Comparison of ENCODE assay signal across 19 cellular contexts in the genomic region with DNA sequence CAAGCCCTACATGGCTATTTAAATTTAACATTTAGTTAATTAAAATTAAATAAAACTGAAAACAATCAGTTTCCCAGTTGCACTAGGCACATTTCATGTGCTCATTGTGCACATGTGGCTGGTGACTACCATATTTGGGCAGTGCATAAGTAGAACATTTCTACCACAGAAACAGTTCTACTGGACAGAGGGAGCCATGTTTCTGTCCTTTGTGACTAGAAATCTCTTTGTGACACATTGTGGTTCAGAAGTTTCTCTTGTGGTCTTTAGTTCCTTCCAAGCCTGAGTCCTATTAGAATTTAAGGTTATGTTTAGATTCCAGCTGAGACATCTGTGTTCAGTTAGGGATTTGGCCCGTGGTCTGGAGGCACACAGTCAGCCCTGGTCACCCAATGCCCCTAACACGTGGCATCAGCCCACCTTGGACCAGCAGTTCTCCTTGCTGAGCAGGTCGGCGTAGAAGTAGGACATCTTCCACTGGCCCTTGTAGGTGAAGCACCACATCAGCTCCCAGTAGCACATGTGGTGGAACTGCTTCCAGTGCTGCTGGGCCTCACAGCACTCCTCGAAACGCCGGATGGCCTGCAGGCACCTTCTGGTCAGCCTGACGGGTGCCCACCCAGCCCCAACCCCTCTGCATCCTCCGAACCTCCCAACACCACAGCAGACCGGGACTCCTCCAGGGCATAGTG. TPM values are rescaled to one million over a fixed set of nuclear protein-coding genes. Genes with fewer than 3 reads are reported as not detected.
DNase-seq lines count a peak whose midpoint lies in the region; ATAC-seq and TF ChIP-seq lines count a peak whose summit lies in the region.
"Had no signal": no experiment of that assay in that cellular context is flagged by ENCODE, and none has a peak within 500 bp of the region (broad histone marks: within the 10 kb centered on the region; RNA-seq: fewer than 3 reads in every experiment).

No MANE protein-coding gene starts in this region.

- no peak overlapping the region for H3K56ac ChIP-seq in IMR-90 (ENCODE audit: extremely low read depth, insufficient read depth, low read length)

- ATAC-seq in GM21381 (IDR thresholded peaks at IDR 0.05; ENCODE audit: unreplicated experiment) (peak; percentile 38), IMR-90 (ENCODE audit: low read depth) (no peak), GM23338 (no peak)
- ATAC-seq: esophagus mucosa; naive thymus-derived CD8-positive, alpha-beta T cell; psoas muscle had no signal

- POLR2A ChIA-PET in IMR-90 (lab: Charles Lee; ENCODE audit: unreplicated experiment), result no interaction called here

- no peak overlapping the region for H2BK120ac ChIP-seq in IMR-90 (ENCODE audit: low read depth, low read length)

- 67% methylated on average over 2 of the region's 10 CpGs; no CpG with 5 or more reads in 1 of the 2 experiments for WGBS in IMR-90 (ENCODE audit: extremely low coverage in 2 of 2, insufficient read length in 1 of 2), 2 experiments
- WGBS in adrenal gland, 4 donors, result 88 to 92% (median 91%) methylated on average over 4 to 10 of the region's 10 CpGs

- H4K8ac ChIP-seq in IMR-90 (ENCODE audit: low read depth in 2 of 2, low read length in 2 of 2), result no peak overlapping the region

- H3K4me3 Mint-ChIP-seq in GM23338, result no peak overlapping the region
- H3K4me3 Mint-ChIP-seq: naive thymus-derived CD8-positive, alpha-beta T cell had no signal

- H3K9me3 ChIP-seq in IMR-90 (ENCODE audit: control insufficient read depth, insufficient read depth, low read length), result no peaks in the 10 kb centered on the region
- H3K9me3 ChIP-seq in adrenal gland (replicated peaks in 1 of 3), result no peaks in the 10 kb centered on the region
- H3K9me3 ChIP-seq: left ventricle myocardium inferior, Peyer's patch, psoas muscle, upper lobe of left lung had no signal

- no peak overlapping the region for H3K27ac Mint-ChIP-seq in GM23338

- DNase-seq in GM10266 (ENCODE audit: extremely low spot score), result peak; percentile 47
- no peak for DNase-seq in IMR-90
- peak; percentile 37 for DNase-seq in ecto neural progenitor cell (ENCODE audit: low spot score)
- DNase-seq in GM23338 (ENCODE audit: low spot score), result no peak
- no peak for DNase-seq in NCI-H69 (lab: John Stamatoyannopoulos, UW)
- DNase-seq in adrenal gland, result no peak
- DNase-seq in islet precursor cell, result no peak
- DNase-seq: DMS53; left ventricle myocardium inferior; naive thymus-derived CD8-positive, alpha-beta T cell; NCI-H1436; NCI-H510A treated with DMSO at 0.1 percent for 48 hours; Peyer's patch; psoas muscle; stimulated activated CD8-positive, alpha-beta memory T cell treated with anti-CD3 and anti-CD28 coated beads, Interleukin-4, amount 100 ng/mL, for 48 hours; upper lobe of left lung had no signal

- H3K9me2 ChIP-seq in GM23338 (ENCODE audit: insufficient read depth), result no peaks in the 10 kb centered on the region

- H4K20me1 ChIP-seq in IMR-90 (ENCODE audit: insufficient read depth, low read length) (no peaks in the 10 kb centered on the region), GM23338 (replicated peaks; ENCODE audit: insufficient read depth) (no peaks in the 10 kb centered on the region)

- no peaks in the 10 kb centered on the region for H3K79me1 ChIP-seq in IMR-90 (ENCODE audit: low read depth in 1 of 2, low read length in 2 of 2)

- no peaks in the 10 kb centered on the region; the same call in 1 of the 2 replicates for H3K27me3 ChIP-seq in IMR-90 (ENCODE audit: control insufficient read depth, insufficient read depth, low read length)
- no peaks in the 10 kb centered on the region for H3K27me3 ChIP-seq in GM23338 (ENCODE audit: insufficient read depth)
- H3K27me3 ChIP-seq in adrenal gland, result no peaks in the 10 kb centered on the region
- H3K27me3 ChIP-seq: Peyer's patch, upper lobe of left lung had no signal

- H3K4ac ChIP-seq in IMR-90 (ENCODE audit: low read depth, low read length), result no peak overlapping the region

- no peak overlapping the region for H2BK20ac ChIP-seq in IMR-90 (ENCODE audit: low read depth, low read length)

- peak overlapping the region; percentile 27 for H2AK5ac ChIP-seq in IMR-90 (ENCODE audit: low read depth, low read length)

- TF ChIP-seq POLR2A in IMR-90 (IDR thresholded peaks at IDR 0.05; ENCODE audit: low read depth, low read length) (no peak), adrenal gland (IDR thresholded peaks at IDR 0.05) (no peak)

- no peak overlapping the region for H2BK5ac ChIP-seq in IMR-90 (ENCODE audit: low read depth, low read length, poor library complexity, severe bottlenecking)

- H3K4me1 ChIP-seq in IMR-90 (ENCODE audit: control insufficient read depth, insufficient read depth, low read length), result no peaks in the 10 kb centered on the region; the same call in 1 of the 2 replicates
- peaks cover 4% of the 10 kb centered on the region; the same call in 1 of the 2 replicates for H3K4me1 ChIP-seq in GM23338 (ENCODE audit: insufficient read depth)
- peaks cover 0 to 4% of the 10 kb centered on the region in 2 donors for H3K4me1 ChIP-seq in adrenal gland (replicated peaks in 1 of 2)
- H3K4me1 ChIP-seq: psoas muscle had no signal

- H3K4me1 Mint-ChIP-seq in GM23338, result peaks cover 11% of the 10 kb centered on the region; the same call in 2 of the 3 replicates

- no peaks in the 10 kb centered on the region for H3F3A ChIP-seq in GM23338 (replicated peaks; ENCODE audit: low read depth)

- no peak overlapping the region for H3K23ac ChIP-seq in IMR-90 (ENCODE audit: low read depth, low read length)

- H3K79me2 ChIP-seq in GM23338 (replicated peaks; ENCODE audit: insufficient read depth), result no peaks in the 10 kb centered on the region

- no TSS peak for BruUV-seq in IMR-90 (replicated peaks; lab: Mats Ljungman, UMichigan)

- H4K91ac ChIP-seq in IMR-90 (ENCODE audit: insufficient read depth, low read depth, low read length), result no peak overlapping the region

- H3K4me2 ChIP-seq in IMR-90 (ENCODE audit: low read depth, low read length) (no peak overlapping the region), GM23338 (no peak overlapping the region)

- no peaks in the 10 kb centered on the region; the same call in 2 of the 3 replicates for H3K36me3 Mint-ChIP-seq in GM23338 (ENCODE audit: low read depth)
- H3K36me3 Mint-ChIP-seq: naive thymus-derived CD8-positive, alpha-beta T cell had no signal

- H3K36me3 ChIP-seq in IMR-90 (ENCODE audit: control insufficient read depth, insufficient read depth, low read length), result no peaks in the 10 kb centered on the region
- H3K36me3 ChIP-seq in GM23338 (ENCODE audit: insufficient read depth), result no peaks in the 10 kb centered on the region
- H3K36me3 ChIP-seq in adrenal gland (replicated peaks in 1 of 2), result no peaks in the 10 kb centered on the region
- H3K36me3 ChIP-seq: left ventricle myocardium inferior, Peyer's patch, upper lobe of left lung had no signal

- H3K27ac ChIP-seq in IMR-90 (ENCODE audit: insufficient read depth, low read length), result no peak overlapping the region
- H3K27ac ChIP-seq in GM23338 (ENCODE audit: low read depth), result no peak overlapping the region
- H3K27ac ChIP-seq in adrenal gland, result no peak overlapping the region
- H3K27ac ChIP-seq: coronary artery, left ventricle myocardium inferior, Peyer's patch, psoas muscle, upper lobe of left lung had no signal

- H3K27me3 Mint-ChIP-seq in GM23338 (ENCODE audit: insufficient read depth, low read depth, poor library complexity), result peaks cover 16% of the 10 kb centered on the region

- H2AFZ ChIP-seq in IMR-90 (replicated peaks; ENCODE audit: low read length, poor library complexity) (peak overlapping the region; percentile 67), GM23338 (no peak overlapping the region)

- intact Hi-C loops in IMR-90 (cut with micrococcal nuclease) (no loop called here), adrenal gland (cut with DNase I) (no loop called here)

- H3K14ac ChIP-seq in IMR-90 (replicated peaks; ENCODE audit: low read depth, low read length), result no peak overlapping the region

- peaks cover 9% of the 10 kb centered on the region; the same call in 1 of the 2 replicates for H3K9me1 ChIP-seq in IMR-90 (ENCODE audit: insufficient read depth, low read length)

- TF ChIP-seq CTCF in GM10266 (IDR thresholded peaks at IDR 0.05; ENCODE audit: control insufficient read depth, insufficient read depth, low read depth, missing control alignments) (no peak), IMR-90 (conservative IDR thresholded peaks at IDR 0.05; ENCODE audit: low read depth, low read length) (no peak), GM23338 (conservative IDR thresholded peaks at IDR 0.05; ENCODE audit: low read depth in 2 of 2) (no peak), adrenal gland (IDR thresholded peaks at IDR 0.05) (no peak)

- H3K9ac ChIP-seq in IMR-90 (ENCODE audit: low read depth, low read length), result no peak overlapping the region

- H3K18ac ChIP-seq in IMR-90 (ENCODE audit: low read depth, low read length), result no peak overlapping the region

- TF ChIP-seq RAD21 in IMR-90 (IDR thresholded peaks at IDR 0.05; ENCODE audit: low read length), result no peak

- no peak overlapping the region for H2BK15ac ChIP-seq in IMR-90 (ENCODE audit: low read depth, low read length)

- in situ Hi-C loops in IMR-90 (cut with MboI; ENCODE audit: low sequenced_read_pairs), result no loop called here

- no peak overlapping the region for H4K5ac ChIP-seq in IMR-90 (ENCODE audit: low read depth, low read length)

- dilution Hi-C loops in IMR-90 (cut with HindIII; ENCODE audit: low sequenced_read_pairs, unreplicated experiment), result no loop called here

- H2AK9ac ChIP-seq in IMR-90 (replicated peaks; ENCODE audit: low read depth, low read length, poor library complexity), result peak overlapping the region; percentile 42

- CTCF ChIA-PET in IMR-90 (lab: Yijun Ruan, JAX), result interaction anchor here (1.2 kb wide), 1 partner anchor 526 kb away, joined by 3 read pairs; no protein-coding TSS in a partner anchor

- H3K9me3 Mint-ChIP-seq in GM23338, result peaks cover 10% of the 10 kb centered on the region; the same call in 2 of the 3 replicates
- H3K9me3 Mint-ChIP-seq: naive thymus-derived CD8-positive, alpha-beta T cell had no signal

- H3K4me3 ChIP-seq in IMR-90 (ENCODE audit: insufficient read depth, low read depth, low read length), result no peak overlapping the region
- H3K4me3 ChIP-seq in GM23338, result no peak overlapping the region
- H3K4me3 ChIP-seq in adrenal gland, result no peak overlapping the region
- H3K4me3 ChIP-seq: coronary artery, left ventricle myocardium inferior, Peyer's patch, psoas muscle, upper lobe of left lung had no signal

TF ChIP-seq in IMR-90, 13 proteins besides CTCF, POLR2A, EP300 and RAD21 (continues in another document):
- TF ChIP-seq CHD1 (IDR thresholded peaks at IDR 0.05; ENCODE audit: low read depth, low read length), result no peak

TF ChIP-seq in GM23338, 12 proteins besides CTCF, POLR2A, EP300 and RAD21 (continues in another document):
- TF ChIP-seq JUNB (IDR thresholded peaks at IDR 0.05; ENCODE audit: unreplicated experiment) (no peak), EZH2phosphoT487 (IDR thresholded peaks at IDR 0.05; ENCODE audit: unreplicated experiment) (no peak)

RNA-seq across cellular contexts. Expression of a gene that starts 29.1 kb away (rescaled TPM):
- 0.28 and 0.72 TPM in 2 replicates for total RNA-seq in IMR-90 (2012; rRNA removed)
- polyA plus RNA-seq in IMR-90 (2012; rRNA removed), result 0.62 and 0.79 TPM in 2 replicates
- 0.08 and 0.42 TPM in 2 replicates for polyA plus RNA-seq in IMR-90 (2012; cell fraction: cytosol; rRNA removed)
- polyA plus RNA-seq in IMR-90 (2012; cell fraction: nucleus; rRNA removed; ENCODE audit: low replicate concordance), result 0.40 and 0.60 TPM in 2 replicates
- 5.4 and 7.1 TPM in 2 replicates for total RNA-seq in GM23338 (2014; rRNA removed; shearing (Covaris generic))
- 2.0 and 2.3 TPM in 2 replicates for polyA plus RNA-seq in GM23338 (2016; fragmentation: Nextera tagmentation; extraction: Ambion mirVana)
- total RNA-seq in adrenal gland, result 10 to 100 TPM in 7 of 8 donors, 1 to 10 TPM in 1; 8.1 to 44.8 (median 24.3) TPM
- 1 to 10 TPM; 4.7 to 8.7 (median 5.9) TPM for polyA plus RNA-seq in adrenal gland
- total RNA-seq: naive thymus-derived CD8-positive, alpha-beta T cell had no signal

Comparison
In these comparisons a context has a peak if more than half of its experiments do, and no peak if none do; other contexts are left out.
1. DNase-seq: peak in GM10266 (single experiment) and ecto neural progenitor cell (single experiment); none in IMR-90 (single experiment), GM23338 (single experiment), NCI-H69 (single experiment), adrenal gland (0 of 7) and islet precursor cell (single experiment).